In genomic region chr11:107198490-107199007, GRCh38 we compare ENCODE assay signal across 30 cellular contexts.
"Had no signal": no experiment of that assay in that cellular context is flagged by ENCODE, and none has a peak within 500 bp of the region (broad histone marks: within the 10 kb centered on the region; RNA-seq: fewer than 3 reads in every experiment).

No MANE protein-coding gene starts in this region.

- H3K9me3 ChIP-seq: MG63 had no signal

- FAIRE-seq: bronchial epithelial cell had no signal

- H3K27me3 ChIP-seq: MG63 had no signal

- H3K4me3 ChIP-seq: MG63 had no signal

- H3K36me3 ChIP-seq: MG63 had no signal

- ATAC-seq: activated CD8-positive, alpha-beta T cell treated with anti-CD3 and anti-CD28 coated beads for 36 hours; activated T-cell treated with anti-CD3 and anti-CD28 coated beads, Interleukin-2, amount 50 U/mL, for 72 hours; activated T-helper 17 cell treated with anti-CD3 and anti-CD28 coated beads, Interleukin-2, amount 50 U/mL, for 72 hours had no signal

- DNase-seq: activated CD4-positive, alpha-beta T cell treated with anti-CD3 and anti-CD28 coated beads, Interleukin-2, amount 10 ng/mL, durations not matched to agents 24 days and 14 days; activated CD4-positive, alpha-beta T cell treated with anti-CD3 and anti-CD28 coated beads, Interleukin-2, amount 50 U/mL, for 4 hours; activated CD8-positive, alpha-beta T cell treated with anti-CD3 and anti-CD28 coated beads for 36 hours; activated effector memory CD4-positive, alpha-beta T cell treated with anti-CD3 and anti-CD28 coated beads, Interleukin-2, amount 50 U/mL, for 16 hours; activated naive CD4-positive, alpha-beta T cell; activated naive CD8-positive, alpha-beta T cell treated with anti-CD3 and anti-CD28 coated beads, Interleukin-2, amount 10 ng/mL, durations not matched to agents 7 days and 5 days; activated T-cell treated with anti-CD3 and anti-CD28 coated beads, Interleukin-2, amount 50 U/mL, for 1 hour; activated T-cell treated with anti-CD3 and anti-CD28 coated beads, Interleukin-2, amount 50 U/mL, for 72 hours; caudate nucleus; cerebellar nuclear complex; Kasumi-1; MG63; NCI-H1048; NCI-H1105 treated with DMSO at 0.1 percent for 48 hours; NCI-H1436; NCI-H1694; NCI-H1930; NCI-H2081 treated with DMSO at 0.1 percent for 48 hours; NCI-H345; NCI-H524 treated with DMSO at 0.1 percent for 48 hours; NCI-H748 treated with DMSO at 0.1 percent for 48 hours; NK-92 treated with Interleukin-12 subunit alpha and Interleukin-12 subunit beta, amount 100 ng/mL, for 24 hours; OCI-M1; Right ventricle myocardium superior; SW 1271; T-helper 1 cell; T-helper 2 cell; T-helper 9 cell had no signal
